In genomic region chr11:57658023-57658361, GRCh38 we compare ENCODE assay signal across 8 cellular contexts. TPM values are rescaled to one million over a fixed set of nuclear protein-coding genes. Genes with fewer than 3 reads are reported as not detected.
A peak's percentile ranks its signal among the peaks of the same experiment; 100 is the strongest.
DNase-seq lines count a peak whose midpoint lies in the region; ATAC-seq and TF ChIP-seq lines count a peak whose summit lies in the region.

No MANE protein-coding gene starts in this region.

- H3K4me1 Mint-ChIP-seq in central memory CD8-positive, alpha-beta T cell, result peaks cover 24% of the 10 kb centered on the region
- H3K4me1 Mint-ChIP-seq in naive B cell, result peaks cover 14 to 42% (median 24%) of the 10 kb centered on the region in 3 donors

- H3K27ac Mint-ChIP-seq in central memory CD8-positive, alpha-beta T cell (ENCODE audit: low read depth), result peak overlapping the region; percentile 93
- peak overlapping the region; percentile 83 to 98 (median 96) for H3K27ac Mint-ChIP-seq in naive B cell

- DNase-seq in AG10803 (ENCODE audit: low read depth) (no peak), naive B cell (no peak), GF-D8 (lab: John Stamatoyannopoulos, UW) (no peak), iPS-NIHi7 (ENCODE audit: extremely low spot score) (no peak)
- no peak for DNase-seq in central memory CD8-positive, alpha-beta T cell (ENCODE audit: low spot score in 2 of 2)

- H3K9me3 ChIP-seq in KOPT-K1 (ENCODE audit: insufficient read depth, low read length, poor library complexity, severe bottlenecking), result no peaks in the 10 kb centered on the region

- H3K36me3 Mint-ChIP-seq in central memory CD8-positive, alpha-beta T cell (ENCODE audit: insufficient read depth), result peaks cover 36% of the 10 kb centered on the region
- peaks cover 0 to 4% of the 10 kb centered on the region in 2 donors for H3K36me3 Mint-ChIP-seq in naive B cell

- H3K4me3 ChIP-seq in AG10803 (ENCODE audit: low read length), result peak overlapping the region; percentile 89

- H3K27ac ChIP-seq in KOPT-K1 (ENCODE audit: low read depth, low read length, poor library complexity, severe bottlenecking), result peak overlapping the region; percentile 59

- H3K4me3 Mint-ChIP-seq in central memory CD8-positive, alpha-beta T cell, result peak overlapping the region; percentile 96
- peak overlapping the region; percentile 90 to 99 (median 98) for H3K4me3 Mint-ChIP-seq in naive B cell

- no peaks in the 10 kb centered on the region for H3K27me3 Mint-ChIP-seq in central memory CD8-positive, alpha-beta T cell
- H3K27me3 Mint-ChIP-seq in naive B cell, result no peaks in the 10 kb centered on the region

- peaks cover 39% of the 10 kb centered on the region for H3K36me3 ChIP-seq in KOPT-K1 (ENCODE audit: insufficient read depth, low read length)

- H3K9me3 Mint-ChIP-seq in central memory CD8-positive, alpha-beta T cell, result no peaks in the 10 kb centered on the region
- H3K9me3 Mint-ChIP-seq in naive B cell, result no peaks in the 10 kb centered on the region

- no peak for TF ChIP-seq CTCF in AG10803 (conservative IDR thresholded peaks at IDR 0.05; ENCODE audit: low read length)

- peak; percentile 41 for ATAC-seq in central memory CD8-positive, alpha-beta T cell (replicated peaks; ENCODE audit: extremely low read depth, poor library complexity, severe bottlenecking)
- ATAC-seq in naive B cell (ENCODE audit: low read depth in 2 of 2) (peak; percentile 31 to 44), GM19463 (IDR thresholded peaks at IDR 0.05; ENCODE audit: unreplicated experiment) (no peak), GM19455 (IDR thresholded peaks at IDR 0.05; ENCODE audit: unreplicated experiment) (no peak)

RNA-seq across cellular contexts. Expression of gene CLP1, which starts 0.4 kb away (rescaled TPM):
- polyA plus RNA-seq in naive B cell (ENCODE audit: low read depth in 6 of 6), result 10 to 100 TPM; 15.1 to 62.2 (median 19.0) TPM

RNA-seq across cellular contexts. Expression of gene YPEL4, which starts 8.3 kb away (rescaled TPM):
- not detected for polyA plus RNA-seq in naive B cell (ENCODE audit: low read depth in 6 of 6)

RNA-seq across cellular contexts. Expression of gene ZDHHC5, which starts 9.9 kb away (rescaled TPM):
- polyA plus RNA-seq in naive B cell (ENCODE audit: low read depth in 6 of 6), result 10 to 100 TPM in 5 of 6 donors, 1 to 10 TPM in 1; 6.1 to 39.2 (median 28.2) TPM

RNA-seq across cellular contexts. Expression of gene MED19, which starts 54.0 kb away (rescaled TPM):
- polyA plus RNA-seq in naive B cell (ENCODE audit: low read depth in 6 of 6), result 10 to 100 TPM; 17.6 to 24.3 (median 21.7) TPM

RNA-seq across cellular contexts. Expression of gene TMX2, which starts 54.4 kb away (rescaled TPM):
- polyA plus RNA-seq in naive B cell (ENCODE audit: low read depth in 6 of 6), result 10 to 100 TPM; 61.5 to 77.9 (median 72.3) TPM

Comparison
In these comparisons a context has a peak if more than half of its experiments do, and no peak if none do; other contexts are left out.
1. ATAC-seq: peak in central memory CD8-positive, alpha-beta T cell (single experiment) and naive B cell (2 of 2); none in GM19463 (single experiment) and GM19455 (single experiment).